35 cellular contexts compared by ENCODE assay signal in the genomic region with DNA sequence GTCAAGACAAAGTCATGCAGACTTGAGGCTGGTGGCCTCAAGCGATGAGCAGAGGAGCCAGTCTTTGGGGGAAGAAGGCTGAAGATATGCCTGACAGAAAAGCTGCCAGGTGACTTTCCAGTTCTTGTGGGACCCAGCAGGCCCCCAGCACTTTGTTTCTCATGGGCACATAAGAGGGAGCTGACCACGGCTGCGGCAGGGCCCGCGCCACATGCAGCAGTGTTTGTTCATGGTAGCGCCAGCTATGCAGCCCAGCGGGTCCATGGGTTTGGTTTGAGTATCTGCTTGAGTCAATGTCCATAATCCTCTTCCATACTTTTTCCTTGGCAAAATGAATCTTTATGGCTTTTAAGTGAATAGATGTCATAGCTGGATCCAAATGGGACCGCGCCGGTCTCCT.
"Had no signal": no experiment of that assay in that cellular context is flagged by ENCODE, and none has a peak within 500 bp of the region (broad histone marks: within the 10 kb centered on the region; RNA-seq: fewer than 3 reads in every experiment).

No MANE protein-coding gene starts in this region.

- H3K27ac ChIP-seq: KMS-11 had no signal

- H3K4me3 ChIP-seq: MG63 had no signal

- DNase-seq: Karpas-422, Kasumi-1, KBM-7, KG1, MG63, MM.1S, MV-4-11, NCI-H1048, NCI-H1092, NCI-H1092 treated with DMSO at 0.1 percent for 48 hours, NCI-H1105, NCI-H1105 treated with DMSO at 0.1 percent for 48 hours, NCI-H1417, NCI-H1417 treated with DMSO at 0.1 percent for 48 hours, NCI-H1436, NCI-H1436 treated with DMSO at 0.1 percent for 48 hours, NCI-H146, NCI-H1694, NCI-H1694 treated with DMSO at 0.1 percent for 48 hours, NCI-H187, NCI-H187 treated with DMSO at 0.1 percent for 48 hours, NCI-H1930, NCI-H2029, NCI-H2029 treated with DMSO at 0.1 percent for 48 hours, NCI-H2081, NCI-H2081 treated with DMSO at 0.1 percent for 48 hours, NCI-H2107, NCI-H2171, NCI-H2171 treated with DMSO at 0.1 percent for 48 hours, NCI-H2227 treated with DMSO at 0.1 percent for 48 hours, NCI-H226, NCI-H345, NCI-H446, NCI-H446 treated with DMSO at 0.1 percent for 48 hours had no signal

- H3K27me3 ChIP-seq: MG63 had no signal

- H3K36me3 ChIP-seq: MG63 had no signal

- H3K4me2 ChIP-seq: KMS-11 had no signal

- H3K9me3 ChIP-seq: MG63 had no signal

- H3K9ac ChIP-seq: KMS-11 had no signal
